Comparison of ENCODE assay signal across 29 cellular contexts in genomic region chr18:44117821-44118220, GRCh38.
"Had no signal": no experiment of that assay in that cellular context is flagged by ENCODE, and none has a peak within 500 bp of the region (broad histone marks: within the 10 kb centered on the region; RNA-seq: fewer than 3 reads in every experiment).

No MANE protein-coding gene starts in this region.

- H3K27ac ChIP-seq: hepatocyte, left lung, lower lobe of right lung, neural progenitor cell, ovary, skin epidermis, stomach, testis, thyroid gland, transverse colon, upper lobe of left lung, vagina had no signal

- H3K36me3 Mint-ChIP-seq: mesothelial cell of epicardium; natural killer cell; neural progenitor cell; stimulated activated naive B cell treated with anti-CD40 and anti-IgM and Interleukin-4, amounts not matched to agents 10 μg/mL and 1 μg/mL and 100 μg/mL, for 72 hours had no signal

- H3K27ac Mint-ChIP-seq: mesothelial cell of epicardium; naive B cell; natural killer cell; nephron progenitor cell; neural progenitor cell; progenitor cell of endocrine pancreas; stimulated activated naive B cell treated with anti-CD40 and anti-IgM and Interleukin-4, amounts not matched to agents 10 μg/mL and 1 μg/mL and 100 μg/mL, for 72 hours had no signal

- H3K9ac ChIP-seq: neural progenitor cell had no signal

- H3K4me1 Mint-ChIP-seq: naive B cell, nephron progenitor cell, neural progenitor cell had no signal

- H3K4me1 ChIP-seq: left lung, lower lobe of right lung, neural progenitor cell, stomach, testis, thyroid gland, upper lobe of left lung, vagina had no signal

- H3K4me3 ChIP-seq: hepatocyte, left lung, lower lobe of right lung, neural progenitor cell, ovary, skin epidermis, stomach, testis, thyroid gland, transverse colon, upper lobe of left lung, vagina had no signal

- H3K4me3 Mint-ChIP-seq: mesothelial cell of epicardium; naive B cell; natural killer cell; nephron progenitor cell; neural progenitor cell; stimulated activated naive B cell treated with anti-CD40 and anti-IgM and Interleukin-4, amounts not matched to agents 10 μg/mL and 1 μg/mL and 100 μg/mL, for 72 hours had no signal

- H3K4me2 ChIP-seq: hepatocyte, neural progenitor cell had no signal

- H3K36me3 ChIP-seq: left lung, lower lobe of right lung, neural progenitor cell, ovary, stomach, thyroid gland, transverse colon, upper lobe of left lung, vagina had no signal

- DNase-seq: islet precursor cell; kidney glomerular epithelial cell; left colon; left lung; lower lobe of right lung; mesendoderm; naive B cell; natural killer cell; nephron progenitor cell; ovary; retina; right cardiac atrium; stimulated activated CD4-positive, alpha-beta T cell treated with anti-CD3 and anti-CD28 coated beads, Interleukin-12 subunit alpha, Interleukin-12 subunit beta, amount 100 ng/mL, for 4 hours; stimulated activated CD4-positive, alpha-beta T cell treated with anti-CD3 and anti-CD28 coated beads, Interleukin-15, amount 100 ng/mL, for 24 hours; stimulated activated CD4-positive, alpha-beta T cell treated with anti-CD3 and anti-CD28 coated beads, Interleukin-2, amount 100 ng/mL, for 24 hours; stimulated activated CD4-positive, alpha-beta T cell treated with anti-CD3 and anti-CD28 coated beads, Interleukin-4, amount 100 ng/mL, for 1 hour; stimulated activated naive B cell treated with anti-CD40 and anti-IgM and Interleukin-4, amounts not matched to agents 10 μg/mL and 1 μg/mL and 100 μg/mL, for 72 hours; stimulated activated naive CD8-positive, alpha-beta T cell treated with anti-CD3 and anti-CD28 coated beads, Interleukin-15, Interleukin-2, amounts not matched to agents 100 U/mL and 50 U/mL, for 24 hours; stomach; testis; thyroid gland; transverse colon; upper lobe of left lung had no signal

- H3K79me2 ChIP-seq: hepatocyte had no signal

- H2AFZ ChIP-seq: hepatocyte, neural progenitor cell had no signal

- H3K9me3 ChIP-seq: left lung, lower lobe of right lung, ovary, stomach, testis, thyroid gland, transverse colon, upper lobe of left lung, vagina had no signal

- H3K9me3 Mint-ChIP-seq: mesothelial cell of epicardium; naive B cell; natural killer cell; nephron progenitor cell; neural progenitor cell; stimulated activated naive B cell treated with anti-CD40 and anti-IgM and Interleukin-4, amounts not matched to agents 10 μg/mL and 1 μg/mL and 100 μg/mL, for 72 hours had no signal

- H3K27me3 ChIP-seq: hepatocyte, neural progenitor cell, ovary, stomach, testis, thyroid gland, upper lobe of left lung, vagina had no signal
